ENCODE assay signal across 22 cellular contexts in genomic region chr18:4444306-4444705, GRCh38. TPM values are rescaled to one million over a fixed set of nuclear protein-coding genes. Genes with fewer than 3 reads are reported as not detected.
A peak's percentile ranks its signal among the peaks of the same experiment; 100 is the strongest.
DNase-seq lines count a peak whose midpoint lies in the region; ATAC-seq, FAIRE-seq and TF ChIP-seq lines count a peak whose summit lies in the region.
"Had no signal": no experiment of that assay in that cellular context is flagged by ENCODE, and none has a peak within 500 bp of the region (broad histone marks: within the 10 kb centered on the region; RNA-seq: fewer than 3 reads in every experiment).

No MANE protein-coding gene starts in this region.

- H3K9me2 ChIP-seq in PC-9 (ENCODE audit: insufficient read depth), result no peaks in the 10 kb centered on the region

- DNase-seq in HT-29 (ENCODE audit: low spot score) (peak; percentile 86), GM12878 (ENCODE audit: low read depth, low spot score) (no peak), progenitor cell of endocrine pancreas (ENCODE audit: low spot score, unreplicated experiment) (no peak), RKO (ENCODE audit: low spot score) (no peak), PC-9 (no peak)
- DNase-seq: AML-193; C1 segment of cervical spinal cord; CD8-positive, alpha-beta T cell; DMS79; H7; KBM-7; NCI-H1092; NCI-H1436; NCI-H187 treated with DMSO at 0.1 percent for 48 hours; NCI-H774; NK-92 treated with Interleukin-12 subunit alpha and Interleukin-12 subunit beta, amount 100 ng/mL, for 24 hours; Peyer's patch; SJCRH30 had no signal

- no peak for TF ChIP-seq EP300 in GM12878 (IDR thresholded peaks at IDR 0.05; ENCODE audit: borderline replicate concordance in 1 of 2, control insufficient read depth in 1 of 2, low read depth in 2 of 2, low read length in 2 of 2)

- peaks cover 2% of the 10 kb centered on the region for H3K36me3 Mint-ChIP-seq in progenitor cell of endocrine pancreas (ENCODE audit: insufficient read depth)
- H3K36me3 Mint-ChIP-seq: CD8-positive, alpha-beta T cell had no signal

- FAIRE-seq in GM12878 (lab: Jason Lieb, UNC), result no peak
- FAIRE-seq: D721Med had no signal

- H2AFZ ChIP-seq in GM12878 (ENCODE audit: control insufficient read depth, low read depth, low read length) (no peak overlapping the region), PC-9 (no peak overlapping the region)

- no peak overlapping the region for H3K9ac ChIP-seq in GM12878 (ENCODE audit: control insufficient read depth, insufficient read depth, low read length)

- H3K9me3 ChIP-seq in GM12878 (replicated peaks; ENCODE audit: control insufficient read depth, insufficient read depth, low read length) (no peaks in the 10 kb centered on the region), PC-9 (ENCODE audit: insufficient read depth, low read depth) (no peaks in the 10 kb centered on the region)
- H3K9me3 ChIP-seq: Peyer's patch, SJCRH30 had no signal

- H3K36me3 ChIP-seq in GM12878 (ENCODE audit: control insufficient read depth in 2 of 2, insufficient read depth in 2 of 2, low read length in 1 of 2) (no peaks in the 10 kb centered on the region; a peak in 1 of 4 replicates), PC-9 (ENCODE audit: low read depth) (no peaks in the 10 kb centered on the region)
- H3K36me3 ChIP-seq: Peyer's patch, SJCRH30 had no signal

- SMC1A ChIA-PET in GM12878 (lab: Charles Lee; ENCODE audit: uncharacterized antibody, unreplicated experiment), result interaction anchor here (0.7 to 5.2 kb wide), 16 partner anchors 8 to 337 kb away, joined by 3 to 31 read pairs (median 4); no protein-coding TSS in a partner anchor

- no peaks in the 10 kb centered on the region for H3K27me3 Mint-ChIP-seq in progenitor cell of endocrine pancreas

- RAD21 ChIA-PET in GM12878 (lab: Charles Lee; ENCODE audit: unreplicated experiment), result interaction anchor here (0.8 to 2.8 kb wide), 9 partner anchors 8 to 305 kb away, joined by 3 to 10 read pairs (median 4); no protein-coding TSS in a partner anchor

- TF ChIP-seq POLR2A in GM12878 (IDR thresholded peaks at IDR 0.05; ENCODE audit: low read depth, low read length), result no peak

- CTCF ChIA-PET in GM12878 (lab: Yijun Ruan, JAX) (interaction anchor here (0.6 to 1.8 kb wide), 7 partner anchors 8 to 346 kb away, joined by 3 to 5 read pairs (median 3); no protein-coding TSS in a partner anchor), PC-9 (lab: Charles Lee) (no interaction called here)

- H3K4me3 Mint-ChIP-seq in progenitor cell of endocrine pancreas (ENCODE audit: low read depth), result peak overlapping the region; percentile 29
- H3K4me3 Mint-ChIP-seq: CD8-positive, alpha-beta T cell had no signal

- H3K4me1 ChIP-seq in GM12878 (ENCODE audit: control insufficient read depth, insufficient read depth, low read length) (no peaks in the 10 kb centered on the region), PC-9 (replicated peaks; ENCODE audit: insufficient read depth) (no peaks in the 10 kb centered on the region)
- H3K4me1 ChIP-seq: Peyer's patch, SJCRH30 had no signal

- no peaks in the 10 kb centered on the region for H3F3A ChIP-seq in PC-9 (ENCODE audit: insufficient read depth, low read depth)

- peak overlapping the region; percentile 51 for H3K27ac Mint-ChIP-seq in progenitor cell of endocrine pancreas
- H3K27ac Mint-ChIP-seq: CD8-positive, alpha-beta T cell had no signal

- peaks cover 15% of the 10 kb centered on the region for H3K4me1 Mint-ChIP-seq in progenitor cell of endocrine pancreas (ENCODE audit: low read depth)

- no peaks in the 10 kb centered on the region for H3K9me3 Mint-ChIP-seq in progenitor cell of endocrine pancreas (ENCODE audit: low read depth)

- POLR2A ChIA-PET in GM12878 (lab: Charles Lee), result interaction anchor here (0.8 to 1.6 kb wide), 4 partner anchors 10 to 336 kb away, joined by 3 read pairs; no protein-coding TSS in a partner anchor
- POLR2A ChIA-PET in PC-9 (lab: Charles Lee; ENCODE audit: unreplicated experiment), result no interaction called here

- TF ChIP-seq CTCF in 22Rv1 (IDR thresholded peaks at IDR 0.05) (no peak; the same call in 1 of the 2 replicates), GM12878 (IDR thresholded peaks at IDR 0.05 in 2 of 3, conservative IDR thresholded peaks at IDR 0.05 in 1 of 3; ENCODE audit: control insufficient read depth in 2 of 3, extremely low read depth in 1 of 3, insufficient read depth in 1 of 3, low read depth in 3 of 3, low read length in 3 of 3) (no peak), progenitor cell of endocrine pancreas (IDR thresholded peaks at IDR 0.05; ENCODE audit: unreplicated experiment) (no peak), PC-9 (conservative IDR thresholded peaks at IDR 0.05) (no peak)

- BruUV-seq in GM12878 (replicated peaks; lab: Mats Ljungman, UMichigan), result no TSS peak
- BruUV-seq in PC-9 (replicated peaks; lab: Mats Ljungman, UMichigan), result no TSS peak

- no peaks in the 10 kb centered on the region for H4K20me1 ChIP-seq in GM12878 (ENCODE audit: control insufficient read depth, insufficient read depth)
- H4K20me1 ChIP-seq in PC-9 (ENCODE audit: insufficient read depth), result peaks cover 3% of the 10 kb centered on the region; the same call in 1 of the 2 replicates

- H3K27ac ChIP-seq in 22Rv1 (peak overlapping the region; percentile 96), GM12878 (ENCODE audit: control insufficient read depth, insufficient read depth) (no peak overlapping the region), PC-9 (no peak overlapping the region)
- H3K27ac ChIP-seq: Peyer's patch, SJCRH30 had no signal

- no peaks in the 10 kb centered on the region for H3K27me3 ChIP-seq in GM12878 (replicated peaks in 1 of 2; ENCODE audit: control insufficient read depth in 2 of 2, insufficient read depth in 2 of 2, low read length in 1 of 2)
- peaks cover 33% of the 10 kb centered on the region for H3K27me3 ChIP-seq in PC-9 (ENCODE audit: insufficient read depth, low read depth)
- H3K27me3 ChIP-seq: Peyer's patch, SJCRH30 had no signal

- ATAC-seq in GM12878 (peak; percentile 50), GM19351 (IDR thresholded peaks at IDR 0.05; ENCODE audit: unreplicated experiment) (no peak)
- ATAC-seq: CD8-positive, alpha-beta T cell had no signal

- H3K4me2 ChIP-seq in GM12878 (ENCODE audit: control insufficient read depth, insufficient read depth) (no peak overlapping the region), PC-9 (no peak overlapping the region)

- in situ Hi-C loops in GM12878 (cut with MboI), result no loop called here

- intact Hi-C loops in GM12878 (cut with micrococcal nuclease; ENCODE audit: unreplicated experiment) (no loop called here), PC-9 (cut with micrococcal nuclease; ENCODE audit: unreplicated experiment) (no loop called here)

- no peaks in the 10 kb centered on the region for H3K79me2 ChIP-seq in GM12878 (ENCODE audit: control insufficient read depth, insufficient read depth, low read length)
- H3K79me2 ChIP-seq in PC-9 (ENCODE audit: low read depth), result no peaks in the 10 kb centered on the region

- H3K4me3 ChIP-seq in GM12878 (no peak overlapping the region), PC-9 (no peak overlapping the region)
- H3K4me3 ChIP-seq: Peyer's patch, SJCRH30 had no signal

- TF ChIP-seq RAD21 in GM12878 (IDR thresholded peaks at IDR 0.05; ENCODE audit: insufficient read depth, low read depth, low read length), result no peak

TF ChIP-seq in GM12878, 131 proteins besides CTCF, POLR2A, EP300 and RAD21 (continues in another document):
- 0 out of 2 replicates have a peak, but pooled peaks have one; percentile 19 for TF ChIP-seq RELB (IDR thresholded peaks at IDR 0.05; ENCODE audit: low read depth)
- TF ChIP-seq SREBF1 (IDR thresholded peaks at IDR 0.05; ENCODE audit: low read length), result no peak

RNA-seq across cellular contexts. Expression of gene DLGAP1, which starts 10.8 kb away (rescaled TPM):
- 0.08 and 0.53 TPM in 2 replicates for total RNA-seq in HT-29 (2014; rRNA removed; shearing (Covaris generic))
- total RNA-seq in GM12878 (2013; cell fraction: nucleolus; rRNA removed), result 774 and 822 TPM in 2 replicates
- total RNA-seq in GM12878 (2014; rRNA removed) (2.0 and 2.6 TPM in 2 replicates), GM12878 (2014; rRNA removed; fragmentation: Illumina TruSeq; extraction: Trizol) (3.5 and 4.0 TPM in 2 replicates), GM12878 (2021) (4.1 and 4.8 TPM in 2 replicates), progenitor cell of endocrine pancreas (16.7 and 18.3 TPM in 2 replicates), PC-9 (2021) (0.13 TPM in 1 of 2 replicates, not detected in the other)
- polyA plus RNA-seq in GM12878 (2011; ENCODE audit: low read depth), result 0.13 TPM
- polyA plus RNA-seq in GM12878 (2011; rRNA removed) (27.6 and 38.4 TPM in 2 replicates), GM12878 (2014; fragmentation: Illumina TruSeq; extraction: Trizol) (1.1 and 1.9 TPM in 2 replicates), GM12878 (2014; fragmentation: Nextera tagmentation; extraction: Ambion mirVana) (under 1 TPM; 0.23 to 0.60 TPM), GM12878 (2014; rRNA removed) (1.4 TPM in 2 replicates), GM12878 (2016; fragmentation: Nextera tagmentation; extraction: Ambion mirVana) (1 to 10 TPM; 1.9 to 3.3 TPM)
- 16.9 and 20.1 TPM in 2 replicates for polyA plus RNA-seq in GM12878 (2011; cell fraction: cytosol; rRNA removed)
- 107 and 133 TPM in 2 replicates for polyA plus RNA-seq in GM12878 (2011; cell fraction: nucleus; rRNA removed)
- 0.74 and 1.1 TPM in 2 replicates for polyA plus RNA-seq in GM12878 (2012)
- polyA minus RNA-seq in GM12878 (2011; rRNA and poly(A)+ RNA removed), result 234 and 289 TPM in 2 replicates
- polyA minus RNA-seq in GM12878 (2011; cell fraction: cytosol; rRNA and poly(A)+ RNA removed), result 15.5 and 16.6 TPM in 2 replicates
- polyA minus RNA-seq in GM12878 (2011; cell fraction: nucleus; rRNA and poly(A)+ RNA removed), result 461 and 778 TPM in 2 replicates
- total RNA-seq: A172; CD8-positive, alpha-beta T cell had no signal
